In the genomic region with DNA sequence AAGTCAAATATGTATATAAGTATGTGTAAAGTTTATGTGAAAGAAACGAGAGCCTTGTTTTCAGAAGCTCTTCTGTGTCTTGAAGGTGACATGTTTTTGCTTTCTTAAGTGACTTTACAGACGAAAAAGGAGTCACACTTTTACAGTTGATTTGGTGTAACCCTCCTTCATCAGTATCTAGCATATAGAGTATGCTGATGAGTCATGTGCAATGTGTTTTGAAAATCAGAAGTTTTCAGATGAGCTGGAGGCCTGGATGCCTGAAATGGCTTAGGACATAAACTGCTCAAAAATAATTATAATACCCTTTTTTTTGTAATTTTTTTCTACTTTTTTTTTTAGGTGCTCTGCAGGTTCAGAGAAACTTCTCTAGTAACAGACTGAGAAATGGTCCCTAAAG, we compare ENCODE assay signal across 21 cellular contexts.
DNase-seq lines count a peak whose midpoint lies in the region; ATAC-seq and TF ChIP-seq lines count a peak whose summit lies in the region.
"Had no signal": no experiment of that assay in that cellular context is flagged by ENCODE, and none has a peak within 500 bp of the region (broad histone marks: within the 10 kb centered on the region; RNA-seq: fewer than 3 reads in every experiment).

No MANE protein-coding gene starts in this region.

- H3K27me3 ChIP-seq in SK-N-SH (ENCODE audit: insufficient read depth) = no peaks in the 10 kb centered on the region
- H3K27me3 ChIP-seq: cardiac muscle cell, gastroesophageal sphincter had no signal

- CTCF ChIA-PET in SK-N-SH (lab: Yijun Ruan, JAX) = interaction anchor here (0.8 to 5.4 kb wide), 32 partner anchors 8 to 226 kb away, joined by 3 to 52 read pairs (median 4); no protein-coding TSS in a partner anchor

- no peaks in the 10 kb centered on the region for H4K20me1 ChIP-seq in SK-N-SH (ENCODE audit: insufficient read depth)

- H3K4me1 Mint-ChIP-seq in activated T-helper 17 cell treated with anti-CD3 and anti-CD28 coated beads, Interleukin-2, amount 50 U/mL, for 72 hours = peaks cover 5% of the 10 kb centered on the region

- no peaks in the 10 kb centered on the region for H3K79me2 ChIP-seq in SK-N-SH (ENCODE audit: insufficient read depth)

- H3K9me2 ChIP-seq in SK-N-SH = no peaks in the 10 kb centered on the region

- no peak for TF ChIP-seq EP300 in SK-N-SH (IDR thresholded peaks at IDR 0.05; ENCODE audit: borderline replicate concordance in 1 of 2, low read depth in 1 of 2, low read length in 1 of 2)

- no peak overlapping the region for H3K9ac ChIP-seq in SK-N-SH

- no peaks in the 10 kb centered on the region for H3K9me3 ChIP-seq in SK-N-SH
- H3K9me3 ChIP-seq: gastroesophageal sphincter had no signal

- TF ChIP-seq RAD21 in SK-N-SH (IDR thresholded peaks at IDR 0.05; ENCODE audit: low read length) = no peak

- POLR2A ChIA-PET in SK-N-SH (lab: Yijun Ruan, JAX) = no interaction called here

- no peaks in the 10 kb centered on the region for H3K27me3 Mint-ChIP-seq in activated T-helper 17 cell treated with anti-CD3 and anti-CD28 coated beads, Interleukin-2, amount 50 U/mL, for 72 hours
- H3K27me3 Mint-ChIP-seq: activated naive CD8-positive, alpha-beta T cell treated with anti-CD3 and anti-CD28 coated beads, Interleukin-2, amount 50 U/mL, for 24 hours had no signal

- peak; percentile 78 for ATAC-seq in SK-N-SH treated with all-trans-retinoic acid at 6 μM for 48 hours
- peak; percentile 48 for ATAC-seq in activated T-helper 17 cell treated with anti-CD3 and anti-CD28 coated beads, Interleukin-2, amount 50 U/mL, for 72 hours (replicated peaks)
- ATAC-seq: CD8-positive, alpha-beta T cell; gastroesophageal sphincter had no signal

- H3K9me3 Mint-ChIP-seq in activated T-helper 17 cell treated with anti-CD3 and anti-CD28 coated beads, Interleukin-2, amount 50 U/mL, for 72 hours = no peaks in the 10 kb centered on the region
- H3K9me3 Mint-ChIP-seq: activated naive CD8-positive, alpha-beta T cell treated with anti-CD3 and anti-CD28 coated beads, Interleukin-2, amount 50 U/mL, for 24 hours; CD8-positive, alpha-beta T cell had no signal

- no peak overlapping the region for H3K27ac Mint-ChIP-seq in activated T-helper 17 cell treated with anti-CD3 and anti-CD28 coated beads, Interleukin-2, amount 50 U/mL, for 72 hours
- H3K27ac Mint-ChIP-seq: activated naive CD8-positive, alpha-beta T cell treated with anti-CD3 and anti-CD28 coated beads, Interleukin-2, amount 50 U/mL, for 24 hours; CD8-positive, alpha-beta T cell had no signal

- DNase-seq in SK-N-SH (no peak), fibroblast of mammary gland (ENCODE audit: low read depth) (peak; percentile 44), renal cortical epithelial cell (ENCODE audit: low read depth) (peak; percentile 35), GM20000 (ENCODE audit: low spot score) (no peak), HPDE6-E6E7 (ENCODE audit: extremely low spot score) (no peak)
- no peak for DNase-seq in activated CD4-positive, alpha-beta T cell treated with anti-CD3 and anti-CD28 coated beads, Interleukin-2, amount 50 U/mL, for 4 hours
- DNase-seq: activated naive CD8-positive, alpha-beta T cell treated with anti-CD3 and anti-CD28 coated beads, Interleukin-2, amount 50 U/mL, for 24 hours; CD8-positive, alpha-beta T cell; DMS79; hypothalamus; islet precursor cell; NCI-H2081 treated with DMSO at 0.1 percent for 48 hours; NCI-H446 treated with DMSO at 0.1 percent for 48 hours; occipital lobe; retina; stimulated activated CD4-positive, alpha-beta T cell treated with anti-CD3 and anti-CD28 coated beads, Interleukin-4, amount 100 ng/mL, for 24 hours had no signal

- H3K4me1 ChIP-seq in SK-N-SH (ENCODE audit: control insufficient read depth in 1 of 2, insufficient read depth in 2 of 2, low read depth in 1 of 2, low read length in 1 of 2) = no peaks in the 10 kb centered on the region; a peak in 2 of 4 replicates

- no peak overlapping the region for H3K4me3 ChIP-seq in SK-N-SH (ENCODE audit: low read depth in 2 of 2, low read length in 1 of 2)
- no peak overlapping the region for H3K4me3 ChIP-seq in fibroblast of mammary gland (ENCODE audit: control insufficient read depth, low read depth, low read length)
- H3K4me3 ChIP-seq: cardiac muscle cell, gastroesophageal sphincter had no signal

- no peak overlapping the region for H2AFZ ChIP-seq in SK-N-SH (ENCODE audit: low read depth)

- no peaks in the 10 kb centered on the region for H3K36me3 ChIP-seq in SK-N-SH (replicated peaks in 1 of 2; ENCODE audit: control insufficient read depth in 1 of 2, insufficient read depth in 2 of 2, low read length in 1 of 2)
- H3K36me3 ChIP-seq: cardiac muscle cell, gastroesophageal sphincter had no signal

- TF ChIP-seq CTCF in SK-N-SH (IDR thresholded peaks at IDR 0.05) (no peak), fibroblast of mammary gland (conservative IDR thresholded peaks at IDR 0.05; ENCODE audit: control insufficient read depth, insufficient read depth, low read depth, low read length) (no peak), GM20000 (IDR thresholded peaks at IDR 0.05; ENCODE audit: extremely low read depth, missing control alignments) (no peak)

- no peaks in the 10 kb centered on the region for H3K36me3 Mint-ChIP-seq in activated T-helper 17 cell treated with anti-CD3 and anti-CD28 coated beads, Interleukin-2, amount 50 U/mL, for 72 hours (ENCODE audit: low read depth)
- H3K36me3 Mint-ChIP-seq: CD8-positive, alpha-beta T cell had no signal

- WGBS in SK-N-SH (ENCODE audit: low lambda C conversion rate) = 77% methylated on average over 2 of the region's 2 CpGs

- no peak overlapping the region for H3K4me2 ChIP-seq in SK-N-SH

- no peaks in the 10 kb centered on the region for H3F3A ChIP-seq in SK-N-SH (replicated peaks; ENCODE audit: insufficient read depth)

- no peak overlapping the region for H3K4me3 Mint-ChIP-seq in activated T-helper 17 cell treated with anti-CD3 and anti-CD28 coated beads, Interleukin-2, amount 50 U/mL, for 72 hours
- H3K4me3 Mint-ChIP-seq: activated naive CD8-positive, alpha-beta T cell treated with anti-CD3 and anti-CD28 coated beads, Interleukin-2, amount 50 U/mL, for 24 hours; CD8-positive, alpha-beta T cell had no signal

- no peak overlapping the region for H3K27ac ChIP-seq in SK-N-SH (ENCODE audit: low read depth in 2 of 2, low read length in 1 of 2)
- H3K27ac ChIP-seq: 22Rv1, cardiac muscle cell had no signal

TF ChIP-seq in SK-N-SH treated with all-trans-retinoic acid at 6 μM for 48 hours, 23 proteins besides CTCF, POLR2A, EP300 and RAD21:
- TF ChIP-seq ISL1 (CRISPR knock-in tag; IDR thresholded peaks at IDR 0.05) = no peak

TF ChIP-seq in SK-N-SH, 30 proteins besides CTCF, POLR2A, EP300 and RAD21:
- TF ChIP-seq CHD2 (IDR thresholded peaks at IDR 0.05; ENCODE audit: low read length, partially characterized antibody) (no peak), RXRA (IDR thresholded peaks at IDR 0.05; ENCODE audit: borderline replicate concordance, low read depth) (no peak)

Comparison
In these comparisons a context has a peak if more than half of its experiments do, and no peak if none do; other contexts are left out.
1. DNase-seq: peak in fibroblast of mammary gland (single experiment) and renal cortical epithelial cell (single experiment); none in SK-N-SH (single experiment), GM20000 (single experiment), HPDE6-E6E7 (single experiment) and activated CD4-positive, alpha-beta T cell treated with anti-CD3 and anti-CD28 coated beads, Interleukin-2, amount 50 U/mL, for 4 hours (0 of 2).